In the genomic region with DNA sequence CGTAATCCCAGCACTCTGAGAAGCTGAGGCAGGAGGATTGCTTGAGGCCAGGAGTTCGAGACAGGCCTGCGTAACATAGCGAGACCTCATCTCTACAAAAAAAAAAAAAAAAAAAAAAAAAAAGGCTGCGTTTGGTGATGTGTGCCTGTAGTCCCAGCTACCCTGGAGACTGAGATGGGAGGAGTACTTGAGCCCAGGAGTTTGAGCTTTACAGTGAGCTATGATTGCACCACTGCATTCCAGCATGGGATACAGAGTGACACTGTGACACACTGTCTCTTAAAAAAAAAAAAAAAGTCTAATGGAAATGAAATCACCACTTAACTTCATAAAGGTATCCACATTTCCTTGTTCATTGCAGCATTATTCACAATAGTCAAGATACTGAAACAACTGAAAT, we compare ENCODE assay signal across 28 cellular contexts.
"Had no signal": no experiment of that assay in that cellular context is flagged by ENCODE, and none has a peak within 500 bp of the region (broad histone marks: within the 10 kb centered on the region; RNA-seq: fewer than 3 reads in every experiment).

No MANE protein-coding gene starts in this region.

- ATAC-seq: stimulated activated effector memory CD8-positive, alpha-beta T cell treated with anti-CD3 and anti-CD28 coated beads, Interleukin-12 subunit alpha, Interleukin-12 subunit beta, amount 100 ng/mL, for 72 hours; stimulated activated naive B cell treated with anti-CD40 and anti-IgM and Interleukin-4, amounts not matched to agents 10 μg/mL and 1 μg/mL and 100 μg/mL, for 72 hours; stimulated activated naive CD8-positive, alpha-beta T cell treated with anti-CD3 and anti-CD28 coated beads, Interleukin-15, amount 100 ng/mL, for 72 hours; stimulated activated naive CD8-positive, alpha-beta T cell treated with anti-CD3 and anti-CD28 coated beads, Interleukin-15, Interleukin-2, amounts not matched to agents 100 U/mL and 50 U/mL, for 24 hours had no signal

- H3K4me3 ChIP-seq: stomach, suprapubic skin, testis, thoracic aorta, thyroid gland, tibial artery, tibial nerve, transverse colon, upper lobe of left lung, upper lobe of right lung, uterus, vagina had no signal

- H3K4me1 Mint-ChIP-seq: stimulated activated memory B cell treated with anti-CD40 and anti-IgM and Interleukin-4, amounts not matched to agents 10 μg/mL and 1 μg/mL and 100 μg/mL, for 72 hours; stimulated activated naive B cell treated with anti-CD40 and anti-IgM and Interleukin-4, amounts not matched to agents 10 μg/mL and 1 μg/mL and 100 μg/mL, for 72 hours had no signal

- FAIRE-seq: urothelium cell line had no signal

- H3K36me3 ChIP-seq: stomach, suprapubic skin, thoracic aorta, thyroid gland, tibial artery, tibial nerve, transverse colon, upper lobe of left lung, upper lobe of right lung, uterus, vagina had no signal

- H3K9me3 ChIP-seq: stomach, suprapubic skin, testis, thoracic aorta, thyroid gland, tibial artery, tibial nerve, transverse colon, upper lobe of left lung, upper lobe of right lung, uterus, vagina had no signal

- DNase-seq: stimulated activated CD4-positive, alpha-beta T cell treated with anti-CD3 and anti-CD28 coated beads, Interleukin-2, amount 100 ng/mL, for 48 hours; stimulated activated CD4-positive, alpha-beta T cell treated with anti-CD3 and anti-CD28 coated beads, Interleukin-4, amount 100 ng/mL, for 1 hour; stimulated activated CD4-positive, alpha-beta T cell treated with anti-CD3 and anti-CD28 coated beads, Interleukin-4, amount 100 ng/mL, for 24 hours; stimulated activated CD4-positive, alpha-beta T cell treated with anti-CD3 and anti-CD28 coated beads, Interleukin-4, amount 100 ng/mL, for 4 hours; stimulated activated CD8-positive, alpha-beta memory T cell treated with anti-CD3 and anti-CD28 coated beads, Interleukin-4, amount 100 ng/mL, for 48 hours; stimulated activated naive B cell treated with anti-CD40 and anti-IgM and Interleukin-4, amounts not matched to agents 10 μg/mL and 1 μg/mL and 100 μg/mL, for 72 hours; stimulated activated naive CD4-positive, alpha-beta T cell; stimulated activated naive CD4-positive, alpha-beta T cell treated with Interleukin-2 at 50 U/mL for 16 hours; stimulated activated naive CD8-positive, alpha-beta T cell treated with anti-CD3 and anti-CD28 coated beads, Interleukin-15, amount 100 ng/mL, for 72 hours; stimulated activated naive CD8-positive, alpha-beta T cell treated with anti-CD3 and anti-CD28 coated beads, Interleukin-15, Interleukin-2, amounts not matched to agents 100 U/mL and 50 U/mL, for 24 hours; stomach; substantia nigra; testis; thyroid gland; tibial artery; transverse colon; upper lobe of right lung; uterus had no signal

- H3K27me3 Mint-ChIP-seq: stimulated activated memory B cell treated with anti-CD40 and anti-IgM and Interleukin-4, amounts not matched to agents 10 μg/mL and 1 μg/mL and 100 μg/mL, for 72 hours; stimulated activated naive B cell treated with anti-CD40 and anti-IgM and Interleukin-4, amounts not matched to agents 10 μg/mL and 1 μg/mL and 100 μg/mL, for 72 hours; stimulated activated naive CD8-positive, alpha-beta T cell treated with anti-CD3 and anti-CD28 coated beads, Interleukin-15, amount 100 ng/mL, for 72 hours; type B pancreatic cell had no signal

- H3K36me3 Mint-ChIP-seq: stimulated activated effector memory CD8-positive, alpha-beta T cell treated with anti-CD3 and anti-CD28 coated beads, Interleukin-12 subunit alpha, Interleukin-12 subunit beta, amount 100 ng/mL, for 72 hours; stimulated activated memory B cell treated with anti-CD40 and anti-IgM and Interleukin-4, amounts not matched to agents 10 μg/mL and 1 μg/mL and 100 μg/mL, for 72 hours; stimulated activated naive B cell treated with anti-CD40 and anti-IgM and Interleukin-4, amounts not matched to agents 10 μg/mL and 1 μg/mL and 100 μg/mL, for 72 hours; type B pancreatic cell had no signal

- H3K4me1 ChIP-seq: testis, thyroid gland, upper lobe of right lung, uterus had no signal

- H3K27ac Mint-ChIP-seq: stimulated activated effector memory CD8-positive, alpha-beta T cell treated with anti-CD3 and anti-CD28 coated beads, Interleukin-12 subunit alpha, Interleukin-12 subunit beta, amount 100 ng/mL, for 72 hours; stimulated activated memory B cell treated with anti-CD40 and anti-IgM and Interleukin-4, amounts not matched to agents 10 μg/mL and 1 μg/mL and 100 μg/mL, for 72 hours; stimulated activated naive B cell treated with anti-CD40 and anti-IgM and Interleukin-4, amounts not matched to agents 10 μg/mL and 1 μg/mL and 100 μg/mL, for 72 hours; stimulated activated naive CD8-positive, alpha-beta T cell treated with anti-CD3 and anti-CD28 coated beads, Interleukin-15, Interleukin-2, amounts not matched to agents 100 ng/mL and 50 ng/mL, for 24 hours; type B pancreatic cell had no signal

- H3K27ac ChIP-seq: stomach, suprapubic skin, testis, thoracic aorta, thyroid gland, tibial artery, tibial nerve, transverse colon, upper lobe of left lung, upper lobe of right lung, uterus, vagina had no signal

- H3K27me3 ChIP-seq: stomach, suprapubic skin, testis, thyroid gland, tibial artery, tibial nerve, transverse colon, upper lobe of left lung, upper lobe of right lung, uterus, vagina had no signal

- H3K4me3 Mint-ChIP-seq: stimulated activated effector memory CD8-positive, alpha-beta T cell treated with anti-CD3 and anti-CD28 coated beads, Interleukin-12 subunit alpha, Interleukin-12 subunit beta, amount 100 ng/mL, for 72 hours; stimulated activated memory B cell treated with anti-CD40 and anti-IgM and Interleukin-4, amounts not matched to agents 10 μg/mL and 1 μg/mL and 100 μg/mL, for 72 hours; stimulated activated naive B cell treated with anti-CD40 and anti-IgM and Interleukin-4, amounts not matched to agents 10 μg/mL and 1 μg/mL and 100 μg/mL, for 72 hours; stimulated activated naive CD8-positive, alpha-beta T cell treated with anti-CD3 and anti-CD28 coated beads, Interleukin-15, amount 100 ng/mL, for 72 hours; stimulated activated naive CD8-positive, alpha-beta T cell treated with anti-CD3 and anti-CD28 coated beads, Interleukin-15, Interleukin-2, amounts not matched to agents 100 ng/mL and 50 ng/mL, for 24 hours; type B pancreatic cell had no signal

- H3K9me3 Mint-ChIP-seq: stimulated activated effector memory CD8-positive, alpha-beta T cell treated with anti-CD3 and anti-CD28 coated beads, Interleukin-12 subunit alpha, Interleukin-12 subunit beta, amount 100 ng/mL, for 72 hours; stimulated activated memory B cell treated with anti-CD40 and anti-IgM and Interleukin-4, amounts not matched to agents 10 μg/mL and 1 μg/mL and 100 μg/mL, for 72 hours; stimulated activated naive B cell treated with anti-CD40 and anti-IgM and Interleukin-4, amounts not matched to agents 10 μg/mL and 1 μg/mL and 100 μg/mL, for 72 hours; stimulated activated naive CD8-positive, alpha-beta T cell treated with anti-CD3 and anti-CD28 coated beads, Interleukin-15, amount 100 ng/mL, for 72 hours; type B pancreatic cell had no signal
